Comparison of ENCODE assay signal across 33 cellular contexts in genomic region chr2:118599141-118599540, GRCh38.
"Had no signal": no experiment of that assay in that cellular context is flagged by ENCODE, and none has a peak within 500 bp of the region (broad histone marks: within the 10 kb centered on the region; RNA-seq: fewer than 3 reads in every experiment).

No MANE protein-coding gene starts in this region.

- FAIRE-seq: astrocyte, bronchial epithelial cell had no signal

- DNase-seq: activated effector memory CD4-positive, alpha-beta T cell treated with anti-CD3 and anti-CD28 coated beads, Interleukin-2, amount 50 U/mL, for 16 hours; activated effector memory CD4-positive, alpha-beta T cell treated with Interleukin-2 at 50 U/mL for 16 hours; activated gamma-delta T cell; activated gamma-delta T cell treated with Interleukin-2 at 50 U/mL for 16 hours; activated naive CD4-positive, alpha-beta T cell; activated naive CD4-positive, alpha-beta T cell treated with anti-CD3 and anti-CD28 coated beads for 36 hours; activated naive CD4-positive, alpha-beta T cell treated with anti-CD3 and anti-CD28 coated beads, Interleukin-2, amount 10 ng/mL, durations not matched to agents 7 days and 5 days; activated naive CD4-positive, alpha-beta T cell treated with anti-CD3 and anti-CD28 coated beads, Interleukin-2, amount 50 U/mL, for 16 hours; activated naive CD4-positive, alpha-beta T cell treated with Interleukin-2 at 50 U/mL for 16 hours; activated naive CD8-positive, alpha-beta T cell treated with anti-CD3 and anti-CD28 coated beads for 36 hours; activated naive CD8-positive, alpha-beta T cell treated with anti-CD3 and anti-CD28 coated beads, Interleukin-2, amount 10 ng/mL, durations not matched to agents 7 days and 5 days; activated naive CD8-positive, alpha-beta T cell treated with anti-CD3 and anti-CD28 coated beads, Interleukin-2, amount 50 U/mL, for 24 hours; activated T-cell treated with anti-CD3 and anti-CD28 coated beads, Interleukin-2, amount 50 U/mL, for 24 hours; activated T-cell treated with anti-CD3 and anti-CD28 coated beads, Interleukin-2, amount 50 U/mL, for 4 hours; activated T-cell treated with anti-CD3 and anti-CD28 coated beads, Interleukin-2, amount 50 U/mL, for 48 hours; activated T-cell treated with anti-CD3 and anti-CD28 coated beads, Interleukin-2, amount 50 U/mL, for 72 hours; adrenal gland; amniotic stem cell; amygdala; anterior cingulate cortex; aorta; body of pancreas; brain microvascular endothelial cell; caudate nucleus; central memory CD4-positive, alpha-beta T cell; cerebellar nuclear complex had no signal

- H3K4me3 ChIP-seq: adrenal gland, ascending aorta, body of pancreas, breast epithelium, cardiac muscle cell had no signal

- H3K27ac ChIP-seq: adrenal gland, ascending aorta, body of pancreas, brain microvascular endothelial cell, breast epithelium, cardiac muscle cell had no signal

- H3K27me3 ChIP-seq: adrenal gland, ascending aorta, body of pancreas, brain microvascular endothelial cell, breast epithelium, cardiac muscle cell had no signal

- ATAC-seq: activated naive CD4-positive, alpha-beta T cell treated with anti-CD3 and anti-CD28 coated beads, Interleukin-2, amount 50 U/mL, for 72 hours; activated naive CD8-positive, alpha-beta T cell treated with anti-CD3 and anti-CD28 coated beads, Interleukin-2, amount 50 U/mL, for 24 hours; activated T-cell treated with anti-CD3 and anti-CD28 coated beads, Interleukin-2, amount 50 U/mL, for 4 hours; activated T-cell treated with anti-CD3 and anti-CD28 coated beads, Interleukin-2, amount 50 U/mL, for 72 hours; activated T-helper 17 cell treated with anti-CD3 and anti-CD28 coated beads, Interleukin-2, amount 50 U/mL, for 72 hours; body of pancreas had no signal

- H3K9me3 ChIP-seq: adrenal gland, ascending aorta, body of pancreas had no signal

- H3K36me3 ChIP-seq: adrenal gland, ascending aorta, brain microvascular endothelial cell, breast epithelium, cardiac muscle cell had no signal

- H3K4me1 ChIP-seq: adrenal gland, ascending aorta, breast epithelium had no signal
